Comparison of ENCODE assay signal across 9 cellular contexts in the genomic region with DNA sequence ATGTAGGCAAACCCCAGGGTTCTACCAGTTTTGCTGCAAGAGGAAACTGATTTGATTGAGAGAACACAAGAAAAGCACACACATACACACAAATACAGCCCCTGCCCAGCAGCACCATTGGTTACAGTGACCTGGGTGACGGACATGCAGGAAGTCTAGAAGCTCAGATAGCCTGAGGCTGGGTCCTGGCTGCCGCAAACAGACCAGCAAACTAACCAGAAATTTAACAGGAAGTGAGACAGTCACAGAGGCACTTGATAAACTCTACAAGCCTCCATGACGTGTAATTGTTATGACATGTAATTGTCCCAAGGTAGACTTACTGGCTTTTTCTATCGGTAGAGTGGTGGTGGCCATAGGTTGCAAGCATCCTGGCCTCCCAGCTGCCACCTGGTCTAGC. TPM values are rescaled to one million over a fixed set of nuclear protein-coding genes. Genes with fewer than 3 reads are reported as not detected.
DNase-seq lines count a peak whose midpoint lies in the region; ATAC-seq and TF ChIP-seq lines count a peak whose summit lies in the region.
"Had no signal": no experiment of that assay in that cellular context is flagged by ENCODE, and none has a peak within 500 bp of the region (broad histone marks: within the 10 kb centered on the region; RNA-seq: fewer than 3 reads in every experiment).

No MANE protein-coding gene starts in this region.

- peaks cover 3% of the 10 kb centered on the region for H3K27me3 Mint-ChIP-seq in activated CD8-positive, alpha-beta memory T cell treated with anti-CD3 and anti-CD28 coated beads, Interleukin-2, amount 10 ng/mL, durations not matched to agents 7 days and 5 days
- no peaks in the 10 kb centered on the region for H3K27me3 Mint-ChIP-seq in type B pancreatic cell

- no peak overlapping the region for H3K4me3 ChIP-seq in fibroblast of pulmonary artery (replicated peaks; ENCODE audit: low read depth, low read length)
- no peak overlapping the region for H3K4me3 ChIP-seq in MG63
- H3K4me3 ChIP-seq: coronary artery had no signal

- no peaks in the 10 kb centered on the region for H3K36me3 Mint-ChIP-seq in activated CD8-positive, alpha-beta memory T cell treated with anti-CD3 and anti-CD28 coated beads, Interleukin-2, amount 10 ng/mL, durations not matched to agents 7 days and 5 days
- H3K36me3 Mint-ChIP-seq in type B pancreatic cell: no peaks in the 10 kb centered on the region

- POLR2A ChIA-PET in GM10248 (lab: Yijun Ruan, JAX): no interaction called here

- H3K9me3 ChIP-seq in MG63: no peaks in the 10 kb centered on the region

- H3K27ac Mint-ChIP-seq in activated CD8-positive, alpha-beta memory T cell treated with anti-CD3 and anti-CD28 coated beads, Interleukin-2, amount 10 ng/mL, durations not matched to agents 7 days and 5 days: peak overlapping the region; percentile 83
- peak overlapping the region; percentile 42 for H3K27ac Mint-ChIP-seq in type B pancreatic cell

- peaks cover 4% of the 10 kb centered on the region for H3K9me3 Mint-ChIP-seq in activated CD8-positive, alpha-beta memory T cell treated with anti-CD3 and anti-CD28 coated beads, Interleukin-2, amount 10 ng/mL, durations not matched to agents 7 days and 5 days (ENCODE audit: low read depth)
- H3K9me3 Mint-ChIP-seq in type B pancreatic cell: peaks cover under 1% of the 10 kb centered on the region

- H3K36me3 ChIP-seq in MG63: no peaks in the 10 kb centered on the region

- CTCF ChIA-PET in activated CD8-positive, alpha-beta memory T cell treated with anti-CD3 and anti-CD28 coated beads, Interleukin-2, amount 10 ng/mL, durations not matched to agents 7 days and 5 days (lab: Charles Lee): interaction anchor here (0.8 kb wide), 1 partner anchor 342 kb away, joined by 3 read pairs; no protein-coding TSS in a partner anchor
- CTCF ChIA-PET in GM10248 (lab: Yijun Ruan, JAX): interaction anchor here (0.6 kb wide), 1 partner anchor 22 kb away, joined by 3 read pairs; no protein-coding TSS in a partner anchor

- TF ChIP-seq CTCF in fibroblast of pulmonary artery (IDR thresholded peaks at IDR 0.05; ENCODE audit: low read length, missing control alignments) (no peak), type B pancreatic cell (conservative IDR thresholded peaks at IDR 0.05) (no peak), GM10248 (IDR thresholded peaks at IDR 0.05; ENCODE audit: control extremely low read depth, extremely low read depth, low read depth, missing control alignments) (no peak)

- no peaks in the 10 kb centered on the region for H3K27me3 ChIP-seq in MG63

- peak; percentile 59 for DNase-seq in activated CD8-positive, alpha-beta memory T cell treated with anti-CD3 and anti-CD28 coated beads, Interleukin-2, amount 10 ng/mL, durations not matched to agents 7 days and 5 days
- no peak for DNase-seq in activated CD8-positive, alpha-beta memory T cell treated with anti-CD3 and anti-CD28 coated beads for 24 hours
- DNase-seq in fibroblast of pulmonary artery (ENCODE audit: low read depth) (peak; percentile 4), type B pancreatic cell (ENCODE audit: extremely low spot score, unreplicated experiment) (no peak), GM10248 (ENCODE audit: extremely low spot score) (no peak), MG63 (no peak)

- H3K4me3 Mint-ChIP-seq in activated CD8-positive, alpha-beta memory T cell treated with anti-CD3 and anti-CD28 coated beads, Interleukin-2, amount 10 ng/mL, durations not matched to agents 7 days and 5 days: no peak overlapping the region
- no peak overlapping the region for H3K4me3 Mint-ChIP-seq in type B pancreatic cell

- peak; percentile 76 for ATAC-seq in activated CD8-positive, alpha-beta memory T cell treated with anti-CD3 and anti-CD28 coated beads, Interleukin-2, amount 10 ng/mL, durations not matched to agents 7 days and 5 days
- ATAC-seq in SK-N-SH treated with all-trans-retinoic acid at 6 μM for 48 hours (peak; percentile 62), GM19467 (IDR thresholded peaks at IDR 0.05; ENCODE audit: unreplicated experiment) (no peak)

- H3K4me1 Mint-ChIP-seq in activated CD8-positive, alpha-beta memory T cell treated with anti-CD3 and anti-CD28 coated beads, Interleukin-2, amount 10 ng/mL, durations not matched to agents 7 days and 5 days: peaks cover 6% of the 10 kb centered on the region
- H3K4me1 Mint-ChIP-seq in type B pancreatic cell (ENCODE audit: unreplicated experiment): peaks cover 4% of the 10 kb centered on the region

TF ChIP-seq in SK-N-SH treated with all-trans-retinoic acid at 6 μM for 48 hours, 23 proteins besides CTCF, POLR2A, EP300 and RAD21:
- TF ChIP-seq BACH2 (CRISPR knock-in tag; IDR thresholded peaks at IDR 0.05; ENCODE audit: borderline replicate concordance) (0 out of 2 replicates have a peak, but pooled peaks have one; percentile 21), OSR1 (CRISPR knock-in tag; IDR thresholded peaks at IDR 0.05) (no peak), ZNF565 (CRISPR knock-in tag; conservative IDR thresholded peaks at IDR 0.05; ENCODE audit: low read depth) (no peak), ARNTL (CRISPR knock-in tag; IDR thresholded peaks at IDR 0.05; ENCODE audit: borderline replicate concordance, low read depth) (no peak), PPARA (CRISPR knock-in tag; IDR thresholded peaks at IDR 0.05; ENCODE audit: borderline replicate concordance) (no peak)
- TF ChIP-seq, protein P1, sequence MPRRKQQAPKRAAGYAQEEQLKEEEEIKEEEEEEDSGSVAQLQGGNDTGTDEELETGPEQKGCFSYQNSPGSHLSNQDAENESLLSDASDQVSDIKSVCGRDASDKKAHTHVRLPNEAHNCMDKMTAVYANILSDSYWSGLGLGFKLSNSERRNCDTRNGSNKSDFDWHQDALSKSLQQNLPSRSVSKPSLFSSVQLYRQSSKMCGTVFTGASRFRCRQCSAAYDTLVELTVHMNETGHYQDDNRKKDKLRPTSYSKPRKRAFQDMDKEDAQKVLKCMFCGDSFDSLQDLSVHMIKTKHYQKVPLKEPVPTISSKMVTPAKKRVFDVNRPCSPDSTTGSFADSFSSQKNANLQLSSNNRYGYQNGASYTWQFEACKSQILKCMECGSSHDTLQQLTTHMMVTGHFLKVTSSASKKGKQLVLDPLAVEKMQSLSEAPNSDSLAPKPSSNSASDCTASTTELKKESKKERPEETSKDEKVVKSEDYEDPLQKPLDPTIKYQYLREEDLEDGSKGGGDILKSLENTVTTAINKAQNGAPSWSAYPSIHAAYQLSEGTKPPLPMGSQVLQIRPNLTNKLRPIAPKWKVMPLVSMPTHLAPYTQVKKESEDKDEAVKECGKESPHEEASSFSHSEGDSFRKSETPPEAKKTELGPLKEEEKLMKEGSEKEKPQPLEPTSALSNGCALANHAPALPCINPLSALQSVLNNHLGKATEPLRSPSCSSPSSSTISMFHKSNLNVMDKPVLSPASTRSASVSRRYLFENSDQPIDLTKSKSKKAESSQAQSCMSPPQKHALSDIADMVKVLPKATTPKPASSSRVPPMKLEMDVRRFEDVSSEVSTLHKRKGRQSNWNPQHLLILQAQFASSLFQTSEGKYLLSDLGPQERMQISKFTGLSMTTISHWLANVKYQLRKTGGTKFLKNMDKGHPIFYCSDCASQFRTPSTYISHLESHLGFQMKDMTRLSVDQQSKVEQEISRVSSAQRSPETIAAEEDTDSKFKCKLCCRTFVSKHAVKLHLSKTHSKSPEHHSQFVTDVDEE (CRISPR knock-in tag; IDR thresholded peaks at IDR 0.05): peak; percentile 65; the same call in 1 of the 2 replicates

RNA-seq across cellular contexts. Expression of a gene that starts 58.9 kb away (rescaled TPM):
- total RNA-seq in activated CD8-positive, alpha-beta memory T cell treated with anti-CD3 and anti-CD28 coated beads, Interleukin-2, amount 10 ng/mL, durations not matched to agents 7 days and 5 days: 1 to 10 TPM; 1.1 to 1.3 TPM
- total RNA-seq in type B pancreatic cell (ENCODE audit: low replicate concordance): 6.3 and 7.2 TPM in 2 replicates
- 0.44 and 1.3 TPM in 2 replicates for total RNA-seq in MG63 (2014; rRNA removed; shearing (Covaris generic); ENCODE audit: low replicate concordance)

Comparison
In these comparisons a context has a peak if more than half of its experiments do, and no peak if none do; other contexts are left out.
1. DNase-seq: peak in activated CD8-positive, alpha-beta memory T cell treated with anti-CD3 and anti-CD28 coated beads, Interleukin-2, amount 10 ng/mL, durations not matched to agents 7 days and 5 days (single experiment) and fibroblast of pulmonary artery (single experiment); none in activated CD8-positive, alpha-beta memory T cell treated with anti-CD3 and anti-CD28 coated beads for 24 hours (single experiment), type B pancreatic cell (single experiment), GM10248 (single experiment) and MG63 (single experiment).